Comparison of ENCODE assay signal across 1 cellular context in the genomic region with DNA sequence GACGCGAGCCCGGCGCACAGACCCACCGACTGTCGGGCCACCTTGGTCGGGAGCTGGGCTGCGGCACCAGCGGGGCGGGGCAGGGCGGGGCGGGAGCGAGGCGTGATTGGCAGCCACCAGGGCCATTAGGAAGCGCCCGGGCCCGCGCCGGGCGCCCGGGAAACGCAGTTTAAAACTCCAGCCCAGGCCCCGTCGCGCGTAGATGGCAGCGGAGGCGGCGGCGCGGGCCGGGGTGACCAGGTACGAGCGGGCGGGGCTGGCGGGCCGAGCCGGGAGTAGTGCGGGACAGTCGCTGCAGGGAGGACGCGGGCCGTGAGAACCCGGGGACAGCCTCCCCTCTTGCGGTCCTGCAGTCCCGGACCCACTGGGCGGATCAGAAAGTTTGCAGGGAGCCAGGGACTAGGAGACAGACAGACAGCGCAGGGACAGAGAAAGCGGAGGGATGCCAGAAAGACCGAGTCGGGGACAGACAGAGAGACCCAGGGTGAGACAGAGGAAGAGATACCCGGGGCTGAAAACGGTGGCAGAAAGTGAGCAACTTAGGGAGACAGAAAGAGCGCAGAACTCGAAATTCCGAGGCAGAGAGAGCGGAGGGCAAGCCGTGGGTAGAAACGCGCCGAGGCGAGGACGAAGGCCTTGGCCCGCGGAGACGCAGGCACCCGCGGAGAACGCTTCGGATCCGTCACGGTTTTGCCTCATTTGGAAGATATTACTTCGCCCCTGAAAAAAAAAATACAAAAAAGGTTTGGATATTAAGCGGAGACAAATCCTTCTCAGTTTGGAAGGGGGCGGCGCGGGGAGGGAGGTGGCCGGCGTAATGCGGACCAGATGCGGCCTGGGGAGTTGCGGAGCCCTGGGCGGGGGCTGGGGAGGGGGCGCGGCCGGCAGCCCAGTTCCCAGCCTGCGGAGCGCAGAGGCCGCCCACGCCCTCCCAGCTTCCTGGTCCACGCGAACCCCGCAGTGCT.
TF ChIP-seq lines count a peak whose summit lies in the region.

Gene DMBX1 (plus strand): TSS at position 199 of the 965 bp plus-strand sequence. CDS start 17,175 bp downstream, outside the sequence.

TF ChIP-seq in GM23338, 12 proteins besides CTCF, POLR2A, EP300 and RAD21 (continued from another document):
- no peak for TF ChIP-seq POLR2AphosphoS5 (IDR thresholded peaks at IDR 0.05; ENCODE audit: low read depth)
- TF ChIP-seq, protein P1, sequence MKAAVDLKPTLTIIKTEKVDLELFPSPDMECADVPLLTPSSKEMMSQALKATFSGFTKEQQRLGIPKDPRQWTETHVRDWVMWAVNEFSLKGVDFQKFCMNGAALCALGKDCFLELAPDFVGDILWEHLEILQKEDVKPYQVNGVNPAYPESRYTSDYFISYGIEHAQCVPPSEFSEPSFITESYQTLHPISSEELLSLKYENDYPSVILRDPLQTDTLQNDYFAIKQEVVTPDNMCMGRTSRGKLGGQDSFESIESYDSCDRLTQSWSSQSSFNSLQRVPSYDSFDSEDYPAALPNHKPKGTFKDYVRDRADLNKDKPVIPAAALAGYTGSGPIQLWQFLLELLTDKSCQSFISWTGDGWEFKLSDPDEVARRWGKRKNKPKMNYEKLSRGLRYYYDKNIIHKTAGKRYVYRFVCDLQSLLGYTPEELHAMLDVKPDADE (IDR thresholded peaks at IDR 0.05), result no peak
- TF ChIP-seq JUNB (IDR thresholded peaks at IDR 0.05; ENCODE audit: unreplicated experiment), result no peak
- peak; percentile 90 for TF ChIP-seq EZH2phosphoT487 (IDR thresholded peaks at IDR 0.05; ENCODE audit: unreplicated experiment)
- TF ChIP-seq, protein P2, sequence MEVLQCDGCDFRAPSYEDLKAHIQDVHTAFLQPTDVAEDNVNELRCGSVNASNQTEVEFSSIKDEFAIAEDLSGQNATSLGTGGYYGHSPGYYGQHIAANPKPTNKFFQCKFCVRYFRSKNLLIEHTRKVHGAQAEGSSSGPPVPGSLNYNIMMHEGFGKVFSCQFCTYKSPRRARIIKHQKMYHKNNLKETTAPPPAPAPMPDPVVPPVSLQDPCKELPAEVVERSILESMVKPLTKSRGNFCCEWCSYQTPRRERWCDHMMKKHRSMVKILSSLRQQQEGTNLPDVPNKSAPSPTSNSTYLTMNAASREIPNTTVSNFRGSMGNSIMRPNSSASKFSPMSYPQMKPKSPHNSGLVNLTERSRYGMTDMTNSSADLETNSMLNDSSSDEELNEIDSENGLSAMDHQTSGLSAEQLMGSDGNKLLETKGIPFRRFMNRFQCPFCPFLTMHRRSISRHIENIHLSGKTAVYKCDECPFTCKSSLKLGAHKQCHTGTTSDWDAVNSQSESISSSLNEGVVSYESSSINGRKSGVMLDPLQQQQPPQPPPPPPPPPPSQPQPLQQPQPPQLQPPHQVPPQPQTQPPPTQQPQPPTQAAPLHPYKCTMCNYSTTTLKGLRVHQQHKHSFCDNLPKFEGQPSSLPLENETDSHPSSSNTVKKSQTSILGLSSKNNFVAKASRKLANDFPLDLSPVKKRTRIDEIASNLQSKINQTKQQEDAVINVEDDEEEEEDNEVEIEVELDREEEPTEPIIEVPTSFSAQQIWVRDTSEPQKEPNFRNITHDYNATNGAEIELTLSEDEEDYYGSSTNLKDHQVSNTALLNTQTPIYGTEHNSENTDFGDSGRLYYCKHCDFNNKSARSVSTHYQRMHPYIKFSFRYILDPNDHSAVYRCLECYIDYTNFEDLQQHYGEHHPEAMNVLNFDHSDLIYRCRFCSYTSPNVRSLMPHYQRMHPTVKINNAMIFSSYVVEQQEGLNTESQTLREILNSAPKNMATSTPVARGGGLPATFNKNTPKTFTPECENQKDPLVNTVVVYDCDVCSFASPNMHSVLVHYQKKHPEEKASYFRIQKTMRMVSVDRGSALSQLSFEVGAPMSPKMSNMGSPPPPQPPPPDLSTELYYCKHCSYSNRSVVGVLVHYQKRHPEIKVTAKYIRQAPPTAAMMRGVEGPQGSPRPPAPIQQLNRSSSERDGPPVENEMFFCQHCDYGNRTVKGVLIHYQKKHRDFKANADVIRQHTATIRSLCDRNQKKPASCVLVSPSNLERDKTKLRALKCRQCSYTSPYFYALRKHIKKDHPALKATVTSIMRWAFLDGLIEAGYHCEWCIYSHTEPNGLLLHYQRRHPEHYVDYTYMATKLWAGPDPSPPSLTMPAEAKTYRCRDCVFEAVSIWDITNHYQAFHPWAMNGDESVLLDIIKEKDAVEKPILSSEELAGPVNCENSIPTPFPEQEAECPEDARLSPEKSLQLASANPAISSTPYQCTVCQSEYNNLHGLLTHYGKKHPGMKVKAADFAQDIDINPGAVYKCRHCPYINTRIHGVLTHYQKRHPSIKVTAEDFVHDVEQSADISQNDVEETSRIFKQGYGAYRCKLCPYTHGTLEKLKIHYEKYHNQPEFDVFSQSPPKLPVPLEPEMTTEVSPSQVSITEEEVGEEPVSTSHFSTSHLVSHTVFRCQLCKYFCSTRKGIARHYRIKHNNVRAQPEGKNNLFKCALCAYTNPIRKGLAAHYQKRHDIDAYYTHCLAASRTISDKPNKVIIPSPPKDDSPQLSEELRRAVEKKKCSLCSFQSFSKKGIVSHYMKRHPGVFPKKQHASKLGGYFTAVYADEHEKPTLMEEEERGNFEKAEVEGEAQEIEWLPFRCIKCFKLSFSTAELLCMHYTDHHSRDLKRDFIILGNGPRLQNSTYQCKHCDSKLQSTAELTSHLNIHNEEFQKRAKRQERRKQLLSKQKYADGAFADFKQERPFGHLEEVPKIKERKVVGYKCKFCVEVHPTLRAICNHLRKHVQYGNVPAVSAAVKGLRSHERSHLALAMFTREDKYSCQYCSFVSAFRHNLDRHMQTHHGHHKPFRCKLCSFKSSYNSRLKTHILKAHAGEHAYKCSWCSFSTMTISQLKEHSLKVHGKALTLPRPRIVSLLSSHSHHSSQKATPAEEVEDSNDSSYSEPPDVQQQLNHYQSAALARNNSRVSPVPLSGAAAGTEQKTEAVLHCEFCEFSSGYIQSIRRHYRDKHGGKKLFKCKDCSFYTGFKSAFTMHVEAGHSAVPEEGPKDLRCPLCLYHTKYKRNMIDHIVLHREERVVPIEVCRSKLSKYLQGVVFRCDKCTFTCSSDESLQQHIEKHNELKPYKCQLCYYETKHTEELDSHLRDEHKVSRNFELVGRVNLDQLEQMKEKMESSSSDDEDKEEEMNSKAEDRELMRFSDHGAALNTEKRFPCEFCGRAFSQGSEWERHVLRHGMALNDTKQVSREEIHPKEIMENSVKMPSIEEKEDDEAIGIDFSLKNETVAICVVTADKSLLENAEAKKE (CRISPR knock-in tag; IDR thresholded peaks at IDR 0.05), result no peak
- TF ChIP-seq ZNF114 (CRISPR knock-in tag; IDR thresholded peaks at IDR 0.05), result no peak
